ENCODE assay signal across 14 cellular contexts in genomic region chr20:63176035-63176434, GRCh38. TPM values are rescaled to one million over a fixed set of nuclear protein-coding genes. Genes with fewer than 3 reads are reported as not detected.
DNase-seq lines count a peak whose midpoint lies in the region; ATAC-seq and TF ChIP-seq lines count a peak whose summit lies in the region.
"Had no signal": no experiment of that assay in that cellular context is flagged by ENCODE, and none has a peak within 500 bp of the region (broad histone marks: within the 10 kb centered on the region; RNA-seq: fewer than 3 reads in every experiment).

No MANE protein-coding gene starts in this region.

- WGBS in SK-N-SH (ENCODE audit: low lambda C conversion rate): 7% methylated on average over 11 of the region's 16 CpGs

- peaks cover 70% of the 10 kb centered on the region for H3K27me3 ChIP-seq in SK-N-SH (ENCODE audit: insufficient read depth)
- H3K27me3 ChIP-seq in Panc1 (ENCODE audit: control insufficient read depth, insufficient read depth, low read length): peaks cover 4% of the 10 kb centered on the region; the same call in 1 of the 2 replicates
- H3K27me3 ChIP-seq in neural progenitor cell: peaks cover 86% of the 10 kb centered on the region
- peaks cover 44% of the 10 kb centered on the region for H3K27me3 ChIP-seq in SJCRH30

- peaks cover 22% of the 10 kb centered on the region; the same call in 1 of the 2 replicates for H4K20me1 ChIP-seq in SK-N-SH (ENCODE audit: insufficient read depth)
- H4K20me1 ChIP-seq in neural progenitor cell (ENCODE audit: low read depth): peaks cover 63% of the 10 kb centered on the region

- H3F3A ChIP-seq in SK-N-SH (replicated peaks; ENCODE audit: insufficient read depth) (no peaks in the 10 kb centered on the region), neural progenitor cell (ENCODE audit: low read depth) (peaks cover 71% of the 10 kb centered on the region)

- intact Hi-C loops in Panc1 (cut with micrococcal nuclease; ENCODE audit: unreplicated experiment): loop anchor here (5.0 kb wide), 1 partner anchor 119 kb away; no protein-coding TSS in a partner anchor

- H3K4me3 ChIP-seq in SK-N-SH (ENCODE audit: low read depth in 2 of 2, low read length in 1 of 2) (no peak overlapping the region), Panc1 (ENCODE audit: low read depth in 2 of 2, low read length in 2 of 2) (no peak overlapping the region), neural progenitor cell (peak overlapping the region; percentile 53), SJCRH30 (no peak overlapping the region)
- H3K4me3 ChIP-seq: esophagus squamous epithelium, skin epidermis, tibial artery had no signal

- H3K36me3 ChIP-seq in SK-N-SH (replicated peaks in 1 of 2; ENCODE audit: control insufficient read depth in 1 of 2, insufficient read depth in 2 of 2, low read length in 1 of 2): no peaks in the 10 kb centered on the region
- H3K36me3 ChIP-seq in Panc1 (ENCODE audit: control insufficient read depth, insufficient read depth, low read length): no peaks in the 10 kb centered on the region
- no peaks in the 10 kb centered on the region for H3K36me3 ChIP-seq in neural progenitor cell
- no peaks in the 10 kb centered on the region for H3K36me3 ChIP-seq in SJCRH30
- H3K36me3 ChIP-seq: esophagus squamous epithelium, tibial artery had no signal

- no peak overlapping the region for H3K4me2 ChIP-seq in SK-N-SH
- H3K4me2 ChIP-seq in neural progenitor cell: peak overlapping the region; percentile 99

- no peaks in the 10 kb centered on the region for H3K9me2 ChIP-seq in SK-N-SH

- ATAC-seq in SK-N-SH treated with all-trans-retinoic acid at 6 μM for 48 hours: no peak
- ATAC-seq in Panc1: peak; percentile 3
- no peak for ATAC-seq in effector memory CD8-positive, alpha-beta T cell (replicated peaks)
- no peak for ATAC-seq in left lobe of liver

- H3K4me1 ChIP-seq in SK-N-SH (ENCODE audit: control insufficient read depth in 1 of 2, insufficient read depth in 2 of 2, low read depth in 1 of 2, low read length in 1 of 2) (no peaks in the 10 kb centered on the region; a peak in 1 of 4 replicates), Panc1 (ENCODE audit: control insufficient read depth, insufficient read depth, low read length) (peaks cover 11% of the 10 kb centered on the region), neural progenitor cell (peaks cover 56% of the 10 kb centered on the region), SJCRH30 (no peaks in the 10 kb centered on the region)

- peak overlapping the region in 1 of 2 donors; percentile 83 for H3K27ac Mint-ChIP-seq in effector memory CD8-positive, alpha-beta T cell
- H3K27ac Mint-ChIP-seq in neural progenitor cell: no peak overlapping the region

- H3K9ac ChIP-seq in SK-N-SH (no peak overlapping the region), neural progenitor cell (no peak overlapping the region)

- H3K27ac ChIP-seq in SK-N-SH (ENCODE audit: low read depth in 2 of 2, low read length in 1 of 2) (no peak overlapping the region), Panc1 (ENCODE audit: low read length) (no peak overlapping the region), neural progenitor cell (no peak overlapping the region), SJCRH30 (no peak overlapping the region)
- H3K27ac ChIP-seq: esophagus squamous epithelium, skin epidermis, tibial artery had no signal

- POLR2A ChIA-PET in SK-N-SH (lab: Yijun Ruan, JAX) (no interaction called here), Panc1 (lab: Charles Lee) (no interaction called here)

- no peak overlapping the region for H2AFZ ChIP-seq in SK-N-SH (ENCODE audit: low read depth)
- H2AFZ ChIP-seq in neural progenitor cell (replicated peaks): no peak overlapping the region

- no TSS peak for BruUV-seq in Panc1 (replicated peaks; lab: Mats Ljungman, UMichigan)

- peak overlapping the region; percentile 57 to 60 for H3K4me3 Mint-ChIP-seq in effector memory CD8-positive, alpha-beta T cell
- peak overlapping the region; percentile 86 for H3K4me3 Mint-ChIP-seq in neural progenitor cell

- in situ Hi-C loops in Panc1 (cut with HindIII; ENCODE audit: low pct_unique_long_range_greater_than_20kb, low sequenced_read_pairs): no loop called here

- H3K27me3 Mint-ChIP-seq in effector memory CD8-positive, alpha-beta T cell: peaks cover 47 to 88% of the 10 kb centered on the region in 2 donors
- H3K27me3 Mint-ChIP-seq in neural progenitor cell (ENCODE audit: insufficient read depth, low read depth): peaks cover 27% of the 10 kb centered on the region

- H3K4me1 Mint-ChIP-seq in effector memory CD8-positive, alpha-beta T cell (ENCODE audit: low read depth in 2 of 2): peaks cover 4 to 17% of the 10 kb centered on the region in 2 donors
- peaks cover 41% of the 10 kb centered on the region for H3K4me1 Mint-ChIP-seq in neural progenitor cell

- CTCF ChIA-PET in SK-N-SH (lab: Yijun Ruan, JAX): interaction anchor here (0.7 to 9.9 kb wide), 3 partner anchors 24 to 121 kb away, joined by 3 to 89 read pairs (median 3); no protein-coding TSS in a partner anchor
- CTCF ChIA-PET in Panc1 (lab: Charles Lee): interaction anchor here (0.6 kb wide), 1 partner anchor 123 kb away, joined by 3 read pairs; no protein-coding TSS in a partner anchor

- H3K9me3 Mint-ChIP-seq in effector memory CD8-positive, alpha-beta T cell: no peaks in the 10 kb centered on the region
- H3K9me3 Mint-ChIP-seq in neural progenitor cell: no peaks in the 10 kb centered on the region

- H3K79me2 ChIP-seq in SK-N-SH (ENCODE audit: insufficient read depth): no peaks in the 10 kb centered on the region
- no peaks in the 10 kb centered on the region for H3K79me2 ChIP-seq in neural progenitor cell (ENCODE audit: low read depth)

- TF ChIP-seq EP300 in SK-N-SH (IDR thresholded peaks at IDR 0.05; ENCODE audit: borderline replicate concordance in 1 of 2, low read depth in 1 of 2, low read length in 1 of 2): no peak

- H3K9me3 ChIP-seq in SK-N-SH (no peaks in the 10 kb centered on the region), Panc1 (ENCODE audit: control insufficient read depth, insufficient read depth, low read depth, low read length) (no peaks in the 10 kb centered on the region), neural progenitor cell (ENCODE audit: low read depth) (no peaks in the 10 kb centered on the region), SJCRH30 (replicated peaks) (no peaks in the 10 kb centered on the region; the same call in 1 of the 2 replicates)
- H3K9me3 ChIP-seq: esophagus squamous epithelium, tibial artery had no signal

- no peak for TF ChIP-seq RAD21 in SK-N-SH (IDR thresholded peaks at IDR 0.05; ENCODE audit: low read length)

- H3K36me3 Mint-ChIP-seq in effector memory CD8-positive, alpha-beta T cell (ENCODE audit: insufficient read depth): peaks cover 21% of the 10 kb centered on the region
- no peaks in the 10 kb centered on the region for H3K36me3 Mint-ChIP-seq in neural progenitor cell

- DNase-seq in SK-N-SH (no peak), Panc1 (ENCODE audit: low read depth, low spot score) (no peak), neural progenitor cell (ENCODE audit: low spot score) (peak; percentile 84), SJCRH30 (no peak), middle frontal gyrus (ENCODE audit: extremely low spot score, low spot score) (no peak), left lobe of liver (ENCODE audit: low spot score) (no peak)
- no peak for DNase-seq in effector memory CD8-positive, alpha-beta T cell
- DNase-seq: esophagus squamous epithelium, NCI-H1092 treated with DMSO at 0.1 percent for 48 hours, tibial artery had no signal

- TF ChIP-seq CTCF in SK-N-SH (IDR thresholded peaks at IDR 0.05) (no peak), Panc1 (IDR thresholded peaks at IDR 0.05) (no peak), neural progenitor cell (IDR thresholded peaks at IDR 0.05) (no peak)

TF ChIP-seq in SK-N-SH treated with all-trans-retinoic acid at 6 μM for 48 hours, 23 proteins besides CTCF, POLR2A, EP300 and RAD21:
- no peak for TF ChIP-seq TCF4 (CRISPR knock-in tag; IDR thresholded peaks at IDR 0.05; ENCODE audit: borderline replicate concordance)
- no peak for TF ChIP-seq SNAI2 (CRISPR knock-in tag; IDR thresholded peaks at IDR 0.05)
- TF ChIP-seq BACH2 (CRISPR knock-in tag; IDR thresholded peaks at IDR 0.05; ENCODE audit: borderline replicate concordance): no peak
- TF ChIP-seq ARNTL (CRISPR knock-in tag; IDR thresholded peaks at IDR 0.05; ENCODE audit: borderline replicate concordance, low read depth): no peak
- TF ChIP-seq TOX (CRISPR knock-in tag; IDR thresholded peaks at IDR 0.05; ENCODE audit: borderline replicate concordance): no peak
- no peak for TF ChIP-seq ZNF70 (CRISPR knock-in tag; IDR thresholded peaks at IDR 0.05)
- TF ChIP-seq OSR1 (CRISPR knock-in tag; IDR thresholded peaks at IDR 0.05): no peak
- TF ChIP-seq, protein P1, sequence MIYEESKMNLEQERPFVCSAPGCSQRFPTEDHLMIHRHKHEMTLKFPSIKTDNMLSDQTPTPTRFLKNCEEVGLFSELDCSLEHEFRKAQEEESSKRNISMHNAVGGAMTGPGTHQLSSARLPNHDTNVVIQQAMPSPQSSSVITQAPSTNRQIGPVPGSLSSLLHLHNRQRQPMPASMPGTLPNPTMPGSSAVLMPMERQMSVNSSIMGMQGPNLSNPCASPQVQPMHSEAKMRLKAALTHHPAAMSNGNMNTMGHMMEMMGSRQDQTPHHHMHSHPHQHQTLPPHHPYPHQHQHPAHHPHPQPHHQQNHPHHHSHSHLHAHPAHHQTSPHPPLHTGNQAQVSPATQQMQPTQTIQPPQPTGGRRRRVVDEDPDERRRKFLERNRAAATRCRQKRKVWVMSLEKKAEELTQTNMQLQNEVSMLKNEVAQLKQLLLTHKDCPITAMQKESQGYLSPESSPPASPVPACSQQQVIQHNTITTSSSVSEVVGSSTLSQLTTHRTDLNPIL (CRISPR knock-in tag; IDR thresholded peaks at IDR 0.05; ENCODE audit: low read depth): no peak
- TF ChIP-seq ESRRG (CRISPR knock-in tag; IDR thresholded peaks at IDR 0.05): no peak
TF ChIP-seq in SK-N-SH treated with all-trans-retinoic acid at 6 μM for 48 hours: peak in this region for 0.

RNA-seq across cellular contexts. Expression of gene YTHDF1, which starts 39.9 kb away (rescaled TPM):
- 15.5 and 17.0 TPM in 2 replicates for polyA plus RNA-seq in SK-N-SH (2012; rRNA removed)
- 15.9 and 17.6 TPM in 2 replicates for polyA plus RNA-seq in SK-N-SH (2012; cell fraction: cytosol; rRNA removed)
- 25.6 and 28.5 TPM in 2 replicates for polyA plus RNA-seq in SK-N-SH (2012; cell fraction: nucleus; rRNA removed)
- total RNA-seq in Panc1 (2021; ENCODE audit: unreplicated experiment) (43.0 TPM), neural progenitor cell (ENCODE audit: low replicate concordance) (26.8 and 28.1 TPM in 2 replicates), left lobe of liver (18.2 TPM)
- 24.9 TPM for polyA plus RNA-seq in Panc1 (2012; ENCODE audit: insufficient read length)
- total RNA-seq in SJCRH30 (2014; rRNA removed; shearing (Covaris generic)): 83.2 and 84.4 TPM in 2 replicates

RNA-seq across cellular contexts. Expression of gene BIRC7, which starts 59.7 kb away (rescaled TPM):
- polyA plus RNA-seq in SK-N-SH (2012; rRNA removed): not detected in 2 replicates
- not detected in 2 replicates for polyA plus RNA-seq in SK-N-SH (2012; cell fraction: cytosol; rRNA removed)
- not detected in 2 replicates for polyA plus RNA-seq in SK-N-SH (2012; cell fraction: nucleus; rRNA removed)
- total RNA-seq in Panc1 (2021; ENCODE audit: unreplicated experiment): 9.0 TPM
- 3.9 TPM for polyA plus RNA-seq in Panc1 (2012; ENCODE audit: insufficient read length)
- total RNA-seq in neural progenitor cell (ENCODE audit: low replicate concordance): not detected in 2 replicates
- total RNA-seq in SJCRH30 (2014; rRNA removed; shearing (Covaris generic)): 0.10 TPM in 1 of 2 replicates, not detected in the other
- total RNA-seq in left lobe of liver: not detected
- total RNA-seq: bronchial epithelial cell, RPMI7951 had no signal
